In genomic region chr6:146785001-146785585, GRCh38 we compare ENCODE assay signal across 8 cellular contexts.
DNase-seq lines count a peak whose midpoint lies in the region; TF ChIP-seq lines count a peak whose summit lies in the region.

No MANE protein-coding gene starts in this region.

- H3K27ac ChIP-seq in MM.1S (ENCODE audit: low read length) (no peak overlapping the region), neutrophil (no peak overlapping the region)

- no peaks in the 10 kb centered on the region for H3K9me3 ChIP-seq in MM.1S (replicated peaks; ENCODE audit: insufficient read depth, low read length)
- no peaks in the 10 kb centered on the region for H3K9me3 ChIP-seq in neutrophil

- no peaks in the 10 kb centered on the region for H3K9me2 ChIP-seq in MM.1S (replicated peaks; ENCODE audit: insufficient read depth, low read length)

- H3K27me3 Mint-ChIP-seq in HFFc6 (ENCODE audit: insufficient read depth), result peaks cover 1% of the 10 kb centered on the region; the same call in 1 of the 2 replicates

- peaks cover 6% of the 10 kb centered on the region for H3K4me1 Mint-ChIP-seq in HFFc6 (ENCODE audit: low read depth)

- TF ChIP-seq CTCF in AG09319 (IDR thresholded peaks at IDR 0.05; ENCODE audit: low read depth, low read length) (peak; percentile 52), GM12873 (IDR thresholded peaks at IDR 0.05; ENCODE audit: insufficient read depth, low read depth, low read length, missing control alignments) (peak; percentile 64), HFFc6 (IDR thresholded peaks at IDR 0.05) (peak; percentile 82), MM.1S (IDR thresholded peaks at IDR 0.05; ENCODE audit: low read length) (peak; percentile 41), neutrophil (IDR thresholded peaks at IDR 0.05) (peak; percentile 33)

- H3F3A ChIP-seq in MM.1S (ENCODE audit: insufficient read depth, low read length), result no peaks in the 10 kb centered on the region

- H3K27me3 ChIP-seq in MM.1S (replicated peaks; ENCODE audit: insufficient read depth, low read length) (no peaks in the 10 kb centered on the region), neutrophil (no peaks in the 10 kb centered on the region)

- no peak overlapping the region for H3K4me3 Mint-ChIP-seq in HFFc6

- no peak for DNase-seq in AG09319 (ENCODE audit: extremely low read depth, low read depth)
- DNase-seq in HFFc6, result peak; percentile 10
- peak; percentile 45 for DNase-seq in MM.1S
- peak; percentile 53 for DNase-seq in RPMI8226
- DNase-seq in dermis microvascular lymphatic vessel endothelial cell (ENCODE audit: low read depth in 2 of 2), result peak; percentile 27 to 55
- no peak for DNase-seq in T1000 (lab: John Stamatoyannopoulos, UW)

- H3K79me2 ChIP-seq in MM.1S (ENCODE audit: low read length), result no peaks in the 10 kb centered on the region

- H3K4me3 ChIP-seq in MM.1S (ENCODE audit: low read length) (no peak overlapping the region), neutrophil (ENCODE audit: low read depth in 1 of 2, low read length in 1 of 2) (no peak overlapping the region)

- H3K9ac ChIP-seq in MM.1S (ENCODE audit: low read length), result no peak overlapping the region

- no peak overlapping the region for H3K27ac Mint-ChIP-seq in HFFc6

- H3K4me1 ChIP-seq in MM.1S (ENCODE audit: low read length) (no peaks in the 10 kb centered on the region), neutrophil (ENCODE audit: control insufficient read depth in 1 of 2, insufficient read depth in 1 of 2, low read depth in 1 of 2, low read length in 1 of 2) (peaks cover 0 to 19% of the 10 kb centered on the region in 2 experiments)

- no peak overlapping the region for H3K4me2 ChIP-seq in MM.1S (ENCODE audit: low read depth, low read length)

- H2AFZ ChIP-seq in MM.1S (ENCODE audit: low read length), result no peak overlapping the region

- H4K20me1 ChIP-seq in MM.1S (ENCODE audit: insufficient read depth, low read length), result no peaks in the 10 kb centered on the region

- no peaks in the 10 kb centered on the region for H3K9me3 Mint-ChIP-seq in HFFc6

- no peaks in the 10 kb centered on the region for H3K36me3 ChIP-seq in MM.1S (replicated peaks; ENCODE audit: insufficient read depth, low read length)
- H3K36me3 ChIP-seq in neutrophil, result no peaks in the 10 kb centered on the region

- H3K36me3 Mint-ChIP-seq in HFFc6 (ENCODE audit: low read depth), result no peaks in the 10 kb centered on the region

Comparison
In these comparisons a context has a peak if more than half of its experiments do, and no peak if none do; other contexts are left out.
1. DNase-seq: peak in HFFc6 (single experiment), MM.1S (single experiment), RPMI8226 (single experiment) and dermis microvascular lymphatic vessel endothelial cell (2 of 2); none in AG09319 (single experiment) and T1000 (single experiment).
2. Peak in every context shown above with its lines, with median percentiles within 50 percentile points of each other: CTCF ChIP-seq.